In genomic region chr12:124779161-124780141, GRCh38 we compare ENCODE assay signal across 14 cellular contexts.
DNase-seq lines count a peak whose midpoint lies in the region; ATAC-seq and TF ChIP-seq lines count a peak whose summit lies in the region.
"Had no signal": no experiment of that assay in that cellular context is flagged by ENCODE, and none has a peak within 500 bp of the region (broad histone marks: within the 10 kb centered on the region; RNA-seq: fewer than 3 reads in every experiment).

No MANE protein-coding gene starts in this region.

- no peak overlapping the region for H3K27ac ChIP-seq in spleen
- H3K27ac ChIP-seq: neural progenitor cell, upper lobe of right lung had no signal

- WGBS in spleen, 5 donors = 74 to 84% (median 78%) methylated on average over 24 to 27 of the region's 27 CpGs

- H3K9me3 ChIP-seq in spleen = no peaks in the 10 kb centered on the region
- H3K9me3 ChIP-seq: upper lobe of right lung had no signal

- TF ChIP-seq POLR2A in spleen (IDR thresholded peaks at IDR 0.05) = no peak

- DNase-seq in GM10248 (ENCODE audit: extremely low spot score) (peak; percentile 66), GM20000 (ENCODE audit: low spot score) (peak; percentile 67), cerebellar cortex (ENCODE audit: low spot score) (peak; percentile 85), kidney tubule cell (ENCODE audit: low spot score) (no peak), spleen (no peak), SIG-M5 (lab: John Stamatoyannopoulos, UW) (no peak)
- DNase-seq: HFFc6, left colon, NCI-H1436, T-helper 9 cell, upper lobe of right lung had no signal

- peaks cover 0 to 51% (median 25%) of the 10 kb centered on the region in 6 donors for H3K4me1 ChIP-seq in spleen
- H3K4me1 ChIP-seq: neural progenitor cell had no signal

- no peaks in the 10 kb centered on the region for H3K27me3 ChIP-seq in spleen (replicated peaks in 1 of 7)
- H3K27me3 ChIP-seq: neural progenitor cell, upper lobe of right lung had no signal

- POLR2A ChIA-PET in GM10248 (lab: Yijun Ruan, JAX) = no interaction called here

- CTCF ChIA-PET in GM10248 (lab: Yijun Ruan, JAX) = interaction anchor here (0.8 to 1.0 kb wide), 2 partner anchors 122 to 127 kb away, joined by 3 read pairs; no protein-coding TSS in a partner anchor

- ATAC-seq in HG03066 (IDR thresholded peaks at IDR 0.05; ENCODE audit: low read depth, unreplicated experiment) (peak; percentile 49), GM19035 (IDR thresholded peaks at IDR 0.05; ENCODE audit: unreplicated experiment) (no peak)
- ATAC-seq: left colon, upper lobe of right lung had no signal

- H3K4me3 ChIP-seq in spleen = no peak overlapping the region
- H3K4me3 ChIP-seq: neural progenitor cell, upper lobe of right lung had no signal

- peaks cover 0 to 8% (median 0%) of the 10 kb centered on the region in 6 donors for H3K36me3 ChIP-seq in spleen
- H3K36me3 ChIP-seq: neural progenitor cell, upper lobe of right lung had no signal

- TF ChIP-seq CTCF in GM10248 (IDR thresholded peaks at IDR 0.05; ENCODE audit: control extremely low read depth, extremely low read depth, low read depth, missing control alignments) (no peak), GM20000 (IDR thresholded peaks at IDR 0.05; ENCODE audit: extremely low read depth, missing control alignments) (no peak), spleen (IDR thresholded peaks at IDR 0.05 in 8 of 11, conservative IDR thresholded peaks at IDR 0.05 in 3 of 11) (no peak)

- intact Hi-C loops in spleen (cut with DNase I; ENCODE audit: low total_unique reads) = no loop called here

Comparison
In these comparisons a context has a peak if more than half of its experiments do, and no peak if none do; other contexts are left out.
1. DNase-seq: peak in GM10248 (single experiment), GM20000 (single experiment) and cerebellar cortex (single experiment); none in kidney tubule cell (single experiment), spleen (single experiment) and SIG-M5 (single experiment).